Comparison of ENCODE assay signal across 18 cellular contexts in the genomic region with DNA sequence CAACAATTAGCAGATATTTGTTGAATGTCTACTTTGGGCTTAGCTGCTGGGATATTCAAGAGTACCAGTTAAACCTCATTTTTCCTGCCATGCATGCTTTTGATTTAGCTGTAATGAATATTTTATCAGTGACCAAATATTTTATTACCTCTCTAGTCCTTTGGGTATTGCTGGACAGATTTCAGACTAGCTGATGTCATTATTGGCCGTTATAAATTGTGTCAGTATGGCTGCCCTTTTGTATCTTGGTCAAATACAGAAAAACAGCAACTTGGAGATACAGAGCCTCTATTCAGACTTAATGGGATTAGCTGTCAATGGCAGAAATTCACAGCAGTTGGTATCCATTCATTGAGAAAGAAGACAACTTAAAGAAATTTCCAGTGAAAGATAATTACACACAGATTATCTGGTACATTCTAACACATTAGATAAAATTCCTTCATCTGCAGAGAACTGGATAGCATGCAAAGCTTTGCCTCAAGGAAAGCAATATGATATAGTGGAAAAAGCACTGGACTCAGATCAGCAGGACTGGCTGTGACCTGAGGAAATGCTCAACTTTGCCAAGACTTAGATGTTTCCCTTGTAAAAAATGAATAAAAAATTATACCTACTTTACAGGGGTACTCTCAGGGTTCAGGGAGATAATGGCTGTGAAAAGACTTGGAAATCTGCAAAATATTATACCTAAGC.
"Had no signal": no experiment of that assay in that cellular context is flagged by ENCODE, and none has a peak within 500 bp of the region (broad histone marks: within the 10 kb centered on the region; RNA-seq: fewer than 3 reads in every experiment).

No MANE protein-coding gene starts in this region.

- H3K27me3 ChIP-seq: SJCRH30 had no signal

- H3K27ac ChIP-seq: PC-9, SJCRH30 had no signal

- H3K9me3 ChIP-seq: SJCRH30 had no signal

- H3K4me3 ChIP-seq: PC-9, SJCRH30 had no signal

- H3K4me2 ChIP-seq: PC-9 had no signal

- H3K36me3 ChIP-seq: SJCRH30 had no signal

- DNase-seq: activated CD4-positive, alpha-beta T cell treated with anti-CD3 and anti-CD28 coated beads for 48 hours; activated CD4-positive, alpha-beta T cell treated with anti-CD3 and anti-CD28 coated beads, Interleukin-2, amount 50 U/mL, for 4 hours; activated CD4-positive, CD25-positive, alpha-beta regulatory T cell treated with anti-CD3 and anti-CD28 coated beads, Interleukin-2, amount 50 U/mL, for 72 hours; activated CD8-positive, alpha-beta memory T cell treated with anti-CD3 and anti-CD28 coated beads, Interleukin-2, amount 50 U/mL, for 48 hours; activated CD8-positive, alpha-beta T cell treated with anti-CD3 and anti-CD28 coated beads, Interleukin-2, amount 10 ng/mL, durations not matched to agents 7 days and 5 days; activated effector memory CD4-positive, alpha-beta T cell treated with Interleukin-2 at 50 U/mL for 16 hours; activated naive CD4-positive, alpha-beta T cell; activated T-cell treated with anti-CD3 and anti-CD28 coated beads, Interleukin-2, amount 50 U/mL, for 1 hour; amniotic stem cell; Kasumi-1; KBM-7; NCI-H1436 treated with DMSO at 0.1 percent for 48 hours; NCI-H187; NCI-H2081; NCI-H510A treated with DMSO at 0.1 percent for 48 hours; NCI-H69; PC-9; SJCRH30 had no signal

- H3K4me1 ChIP-seq: SJCRH30 had no signal
